In genomic region chr3:127457746-127458145, GRCh38 we compare ENCODE assay signal across 16 cellular contexts.
A peak's percentile ranks its signal among the peaks of the same experiment; 100 is the strongest.
DNase-seq lines count a peak whose midpoint lies in the region; ATAC-seq lines count a peak whose summit lies in the region.
"Had no signal": no experiment of that assay in that cellular context is flagged by ENCODE, and none has a peak within 500 bp of the region (broad histone marks: within the 10 kb centered on the region; RNA-seq: fewer than 3 reads in every experiment).

No MANE protein-coding gene starts in this region.

- peak overlapping the region; percentile 39 for H3K27ac ChIP-seq in cingulate gyrus (ENCODE audit: low read depth, low read length)
- H3K27ac ChIP-seq: BLaER1, HL-60, SK-N-MC had no signal

- intact Hi-C loops in posterior vena cava (cut with DNase I): loop anchor here (5.0 kb wide), 4 partner anchors 455 to 780 kb away; partner anchors contain the start of gene PLXNA1 (in 1 of the 2)

- ATAC-seq in HG03025 (IDR thresholded peaks at IDR 0.05; ENCODE audit: low FRiP score, unreplicated experiment) (no peak), HG03571 (IDR thresholded peaks at IDR 0.05; ENCODE audit: unreplicated experiment) (no peak)
- ATAC-seq: HCT116 had no signal

- peak; percentile 26 to 58 (median 38) for DNase-seq in NCI-H1417 (lab: John Stamatoyannopoulos, UW)
- DNase-seq in NCI-H1417 treated with DMSO at 0.1 percent for 48 hours (lab: John Stamatoyannopoulos, UW): no peak
- DNase-seq in DMS79 treated with DMSO at 0.1 percent for 48 hours (lab: John Stamatoyannopoulos, UW): peak; percentile 99
- peak; percentile 56 for DNase-seq in posterior vena cava (ENCODE audit: low spot score)
- DNase-seq in COLO829 (ENCODE audit: low spot score): no peak
- DNase-seq: 8988T; CD8-positive, alpha-beta memory T cell; NCI-H2081; NK-92 treated with Interleukin-12 subunit alpha and Interleukin-12 subunit beta, amount 100 ng/mL, for 24 hours had no signal

Comparison
In these comparisons a context has a peak if more than half of its experiments do, and no peak if none do; other contexts are left out.
1. DNase-seq: peak in NCI-H1417 (3 of 3), DMS79 treated with DMSO at 0.1 percent for 48 hours (single experiment) and posterior vena cava (single experiment); none in NCI-H1417 treated with DMSO at 0.1 percent for 48 hours (single experiment) and COLO829 (single experiment).